Comparison of ENCODE assay signal across 13 cellular contexts in genomic region chr1:78622548-78622947, GRCh38. TPM values are rescaled to one million over a fixed set of nuclear protein-coding genes. Genes with fewer than 3 reads are reported as not detected.
A peak's percentile ranks its signal among the peaks of the same experiment; 100 is the strongest.
DNase-seq lines count a peak whose midpoint lies in the region; ATAC-seq and TF ChIP-seq lines count a peak whose summit lies in the region.
"Had no signal": no experiment of that assay in that cellular context is flagged by ENCODE, and none has a peak within 500 bp of the region (broad histone marks: within the 10 kb centered on the region; RNA-seq: fewer than 3 reads in every experiment).

No MANE protein-coding gene starts in this region.

- ATAC-seq in activated T-cell treated with anti-CD3 and anti-CD28 coated beads, Interleukin-2, amount 50 U/mL, for 72 hours (replicated peaks in 1 of 2): no peak
- ATAC-seq in HG02798 (IDR thresholded peaks at IDR 0.05; ENCODE audit: poor library complexity, unreplicated experiment): peak; percentile 24
- no peak for ATAC-seq in effector memory CD8-positive, alpha-beta T cell (replicated peaks)
- ATAC-seq in GM19035 (IDR thresholded peaks at IDR 0.05; ENCODE audit: unreplicated experiment): no peak

- H3K27ac Mint-ChIP-seq in activated T-cell treated with anti-CD3 and anti-CD28 coated beads, Interleukin-2, amount 50 U/mL, for 72 hours: peak overlapping the region; percentile 84
- H3K27ac Mint-ChIP-seq in effector memory CD8-positive, alpha-beta T cell: peak overlapping the region; percentile 33 to 62

- peak overlapping the region; percentile 68 to 79 for H3K4me3 Mint-ChIP-seq in activated T-cell treated with anti-CD3 and anti-CD28 coated beads, Interleukin-2, amount 50 U/mL, for 72 hours
- H3K4me3 Mint-ChIP-seq in effector memory CD8-positive, alpha-beta T cell: peak overlapping the region; percentile 37 to 59

- DNase-seq in activated T-cell treated with anti-CD3 and anti-CD28 coated beads, Interleukin-2, amount 50 U/mL, for 72 hours: no peak
- DNase-seq in activated T-cell treated with anti-CD3 and anti-CD28 coated beads, Interleukin-2, amount 50 U/mL, for 1 hour: no peak
- DNase-seq in effector memory CD8-positive, alpha-beta T cell: no peak
- DNase-seq in stromal cell of bone marrow (ENCODE audit: low read depth): peak; percentile 47
- no peak for DNase-seq in smooth muscle cell (lab: John Stamatoyannopoulos, UW; ENCODE audit: unreplicated experiment)
- DNase-seq in dedifferentiated amniotic fluid mesenchymal stem cell (ENCODE audit: extremely low spot score): no peak
- DNase-seq: GM23248, islet precursor cell, stomach had no signal

- H3K27me3 ChIP-seq in smooth muscle cell (ENCODE audit: low read depth): no peaks in the 10 kb centered on the region
- H3K27me3 ChIP-seq: cardiac muscle cell, neutrophil, stomach had no signal

- WGBS in smooth muscle cell (ENCODE audit: low lambda C conversion rate): 92% methylated on average over 4 of the region's 4 CpGs

- H3K4me3 ChIP-seq in smooth muscle cell: no peak overlapping the region
- H3K4me3 ChIP-seq: cardiac muscle cell, GM23248, stomach had no signal

- no peaks in the 10 kb centered on the region for H3K4me1 ChIP-seq in smooth muscle cell (ENCODE audit: low read depth)

- no peaks in the 10 kb centered on the region for H3K9me3 Mint-ChIP-seq in activated T-cell treated with anti-CD3 and anti-CD28 coated beads, Interleukin-2, amount 50 U/mL, for 72 hours
- H3K9me3 Mint-ChIP-seq in effector memory CD8-positive, alpha-beta T cell: no peaks in the 10 kb centered on the region

- no peaks in the 10 kb centered on the region for H3K27me3 Mint-ChIP-seq in activated T-cell treated with anti-CD3 and anti-CD28 coated beads, Interleukin-2, amount 50 U/mL, for 72 hours (ENCODE audit: low read depth)
- H3K27me3 Mint-ChIP-seq in effector memory CD8-positive, alpha-beta T cell: no peaks in the 10 kb centered on the region

- H2AFZ ChIP-seq in smooth muscle cell (ENCODE audit: low read depth): no peak overlapping the region
- H2AFZ ChIP-seq: GM23248 had no signal

- no peaks in the 10 kb centered on the region for H3K79me2 ChIP-seq in smooth muscle cell (ENCODE audit: low read depth)

- H3K4me1 Mint-ChIP-seq in activated T-cell treated with anti-CD3 and anti-CD28 coated beads, Interleukin-2, amount 50 U/mL, for 72 hours (ENCODE audit: low read depth): peaks cover 76% of the 10 kb centered on the region
- peaks cover 25 to 49% of the 10 kb centered on the region in 2 donors for H3K4me1 Mint-ChIP-seq in effector memory CD8-positive, alpha-beta T cell (ENCODE audit: low read depth in 2 of 2)

- no peak for TF ChIP-seq CTCF in smooth muscle cell (IDR thresholded peaks at IDR 0.05; ENCODE audit: borderline replicate concordance, insufficient read depth, poor library complexity, severe bottlenecking)

- no peaks in the 10 kb centered on the region for H4K20me1 ChIP-seq in smooth muscle cell (ENCODE audit: low read depth)

- no peaks in the 10 kb centered on the region for H3K9me3 ChIP-seq in smooth muscle cell (replicated peaks; ENCODE audit: low read depth)
- H3K9me3 ChIP-seq: neutrophil, stomach had no signal

- H3K4me2 ChIP-seq in smooth muscle cell: no peak overlapping the region

- no peak overlapping the region for H3K9ac ChIP-seq in smooth muscle cell (ENCODE audit: low read depth)
- H3K9ac ChIP-seq: GM23248 had no signal

- H3F3A ChIP-seq in smooth muscle cell (ENCODE audit: low read depth): peaks cover 5% of the 10 kb centered on the region

- H3K27ac ChIP-seq in smooth muscle cell (ENCODE audit: low read depth): no peak overlapping the region
- H3K27ac ChIP-seq: cardiac muscle cell, GM23248, neutrophil had no signal

- H3K36me3 Mint-ChIP-seq in activated T-cell treated with anti-CD3 and anti-CD28 coated beads, Interleukin-2, amount 50 U/mL, for 72 hours (ENCODE audit: insufficient read depth in 2 of 2): peaks cover 0 to 9% of the 10 kb centered on the region in 2 donors
- peaks cover 13% of the 10 kb centered on the region for H3K36me3 Mint-ChIP-seq in effector memory CD8-positive, alpha-beta T cell (ENCODE audit: insufficient read depth)

- no peaks in the 10 kb centered on the region for H3K36me3 ChIP-seq in smooth muscle cell (ENCODE audit: low read depth)
- H3K36me3 ChIP-seq: cardiac muscle cell, neutrophil, stomach had no signal

RNA-seq across cellular contexts. Expression of gene IFI44L, which starts 2.3 kb away (rescaled TPM):
- 10 to 100 TPM; 21.4 to 62.5 TPM for total RNA-seq in activated T-cell treated with anti-CD3 and anti-CD28 coated beads, Interleukin-2, amount 50 U/mL, for 72 hours
- not detected in 2 replicates for total RNA-seq in smooth muscle cell
- polyA plus RNA-seq in smooth muscle cell: not detected in 2 replicates
- total RNA-seq: GM23248 had no signal
- polyA plus RNA-seq: cardiac muscle cell had no signal

RNA-seq across cellular contexts. Expression of gene IFI44, which starts 27.1 kb away (rescaled TPM):
- 10 to 100 TPM; 25.9 to 77.5 TPM for total RNA-seq in activated T-cell treated with anti-CD3 and anti-CD28 coated beads, Interleukin-2, amount 50 U/mL, for 72 hours
- 0.27 TPM in 1 of 2 replicates, not detected in the other for total RNA-seq in smooth muscle cell
- polyA plus RNA-seq in smooth muscle cell: 0.71 TPM in 1 of 2 replicates, not detected in the other
- total RNA-seq: cardiac muscle cell had no signal
- polyA plus RNA-seq: cardiac muscle cell had no signal

Comparison
In these comparisons a context has a peak if more than half of its experiments do, and no peak if none do; other contexts are left out.
1. RNA of gene IFI44L, which starts 2.3 kb away (total RNA-seq): 21.4 to 62.5 TPM in activated T-cell treated with anti-CD3 and anti-CD28 coated beads, Interleukin-2, amount 50 U/mL, for 72 hours; not detected in smooth muscle cell; every median in the first group is over 10 times any median in the second.
2. RNA of gene IFI44, which starts 27.1 kb away (total RNA-seq): 25.9 to 77.5 TPM in activated T-cell treated with anti-CD3 and anti-CD28 coated beads, Interleukin-2, amount 50 U/mL, for 72 hours; 0.27 TPM in smooth muscle cell; every median in the first group is over 10 times any median in the second.